ENCODE assay signal across 1 cellular context in genomic region chr12:53451661-53452158, GRCh38.
A peak's percentile ranks its signal among the peaks of the same experiment; 100 is the strongest.
TF ChIP-seq lines count a peak whose summit lies in the region.

TSS of gene PCBP2 (plus strand) at chr12:53452102. CDS start at chr12:53454801, 2,699 bp downstream.

TF ChIP-seq in H1, 55 proteins besides CTCF, POLR2A, EP300 and RAD21 (continued from another document):
- TF ChIP-seq E2F6 (IDR thresholded peaks at IDR 0.05) (no peak), KDM5A (IDR thresholded peaks at IDR 0.05; ENCODE audit: low read length) (no peak), CBX8 (IDR thresholded peaks at IDR 0.05; ENCODE audit: borderline replicate concordance, low read depth, low read length) (no peak), ASH2L (IDR thresholded peaks at IDR 0.05; ENCODE audit: low read length) (no peak), RFX5 (IDR thresholded peaks at IDR 0.05; ENCODE audit: borderline replicate concordance, low read depth, low read length) (no peak), CBX5 (IDR thresholded peaks at IDR 0.05; ENCODE audit: low read depth, low read length) (no peak), CHD1 (IDR thresholded peaks at IDR 0.05; ENCODE audit: low read depth, low read length) (no peak), EZH2 (IDR thresholded peaks at IDR 0.05; ENCODE audit: low read depth, low read length, severe bottlenecking) (no peak), TAF7 (optimal IDR thresholded peaks at IDR 0.05; ENCODE audit: borderline replicate concordance, low read depth, low read length) (peak; percentile 93), SP4 (IDR thresholded peaks at IDR 0.05; ENCODE audit: low read length) (no peak), SIX5 (IDR thresholded peaks at IDR 0.05; ENCODE audit: low read depth, low read length) (peak; percentile 19; the same call in 1 of the 2 replicates), CHD7 (IDR thresholded peaks at IDR 0.05; ENCODE audit: insufficient replicate concordance, low read length) (no peak), SIRT6 (IDR thresholded peaks at IDR 0.05; ENCODE audit: low read length) (no peak), HDAC6 (IDR thresholded peaks at IDR 0.05; ENCODE audit: low read depth, low read length) (no peak), POLR2AphosphoS5 (IDR thresholded peaks at IDR 0.05; ENCODE audit: low read depth, low read length) (no peak; the same call in none of the 2 replicates), GABPA (IDR thresholded peaks at IDR 0.05; ENCODE audit: borderline replicate concordance, insufficient read depth, low read length) (peak; percentile 90; the same call in 1 of the 2 replicates), CREB1 (IDR thresholded peaks at IDR 0.05) (peak; percentile 96), BACH1 (IDR thresholded peaks at IDR 0.05; ENCODE audit: low read length) (peak; percentile 67), YY1 (IDR thresholded peaks at IDR 0.05; ENCODE audit: low read depth, low read length) (peak; percentile 83), TBP (IDR thresholded peaks at IDR 0.05; ENCODE audit: low read depth, low read length) (peak; percentile 97), FOSL1 (IDR thresholded peaks at IDR 0.05; ENCODE audit: insufficient read depth, low read depth, low read length) (no peak), SP2 (IDR thresholded peaks at IDR 0.05; ENCODE audit: low read length) (peak; percentile 99), RBBP5 (IDR thresholded peaks at IDR 0.05; ENCODE audit: borderline replicate concordance, low read depth, low read length) (0 out of 2 replicates have a peak, but pooled peaks have one; percentile 43), NANOG (IDR thresholded peaks at IDR 0.05; ENCODE audit: insufficient read depth, low read depth, low read length, poor library complexity, severe bottlenecking) (peak; percentile 13), BRCA1 (IDR thresholded peaks at IDR 0.05; ENCODE audit: low read depth, low read length) (no peak), KDM4A (IDR thresholded peaks at IDR 0.05; ENCODE audit: low read depth, low read length, severe bottlenecking) (no peak), USF2 (IDR thresholded peaks at IDR 0.05; ENCODE audit: low read length) (no peak), CEBPB (IDR thresholded peaks at IDR 0.05; ENCODE audit: low read depth, low read length) (peak; percentile 84), TCF12 (IDR thresholded peaks at IDR 0.05; ENCODE audit: low read depth, low read length) (no peak), TEAD4 (IDR thresholded peaks at IDR 0.05; ENCODE audit: low read depth, low read length) (no peak; the same call in 1 of the 2 replicates), ATF2 (IDR thresholded peaks at IDR 0.05; ENCODE audit: low read length) (peak; percentile 76), MAFK (IDR thresholded peaks at IDR 0.05; ENCODE audit: low read depth, low read length) (no peak), CHD2 (IDR thresholded peaks at IDR 0.05; ENCODE audit: low read length) (peak; percentile 69), TAF1 (IDR thresholded peaks at IDR 0.05; ENCODE audit: low read depth, low read length) (peak; percentile 96), EGR1 (IDR thresholded peaks at IDR 0.05; ENCODE audit: borderline replicate concordance, low read depth, low read length) (peak; percentile 96), SAP30 (IDR thresholded peaks at IDR 0.05; ENCODE audit: insufficient read depth, insufficient replicate concordance, low read length) (no peak), POU5F1 (IDR thresholded peaks at IDR 0.05; ENCODE audit: low read depth, low read length) (no peak), NRF1 (IDR thresholded peaks at IDR 0.05; ENCODE audit: low read depth, low read length) (peak; percentile 18; the same call in 1 of the 2 replicates), MAX (IDR thresholded peaks at IDR 0.05) (peak; percentile 74), ZNF274 (IDR thresholded peaks at IDR 0.05; ENCODE audit: borderline replicate concordance, extremely low read depth, low read length) (no peak), SP1 (IDR thresholded peaks at IDR 0.05; ENCODE audit: low read depth, low read length) (peak; percentile 83), BCL11A (IDR thresholded peaks at IDR 0.05; ENCODE audit: low read depth in 2 of 2, low read length in 2 of 2) (no peak), KDM1A (IDR thresholded peaks at IDR 0.05; ENCODE audit: borderline replicate concordance, low read length) (no peak), SUZ12 (IDR thresholded peaks at IDR 0.05; ENCODE audit: low read length) (no peak), PHF8 (conservative IDR thresholded peaks at IDR 0.05; ENCODE audit: low read depth, low read length) (no peak), CTBP2 (IDR thresholded peaks at IDR 0.05; ENCODE audit: borderline replicate concordance, insufficient read depth, insufficient read length, low read length) (no peak), JUN (IDR thresholded peaks at IDR 0.05; ENCODE audit: low read depth, low read length) (no peak), RXRA (IDR thresholded peaks at IDR 0.05; ENCODE audit: insufficient read depth, low read depth, low read length) (0 out of 2 replicates have a peak, but pooled peaks have one; percentile 41), SIN3A (conservative IDR thresholded peaks at IDR 0.05 in 1 of 2, IDR thresholded peaks at IDR 0.05 in 1 of 2; ENCODE audit: low read depth in 1 of 2, low read length in 2 of 2) (peak; percentile 65 to 84; a peak in 3 of 4 replicates), SRF (IDR thresholded peaks at IDR 0.05; ENCODE audit: low read depth, low read length) (no peak)
TF ChIP-seq in H1: peak in this region for 23.
